8 cellular contexts compared by ENCODE assay signal in genomic region chr12:28998662-28999120, GRCh38.
DNase-seq lines count a peak whose midpoint lies in the region; ATAC-seq, FAIRE-seq and TF ChIP-seq lines count a peak whose summit lies in the region.

No MANE protein-coding gene starts in this region.

- H3K9me3 ChIP-seq in heart right ventricle (no peaks in the 10 kb centered on the region), pancreas (no peaks in the 10 kb centered on the region)

- FAIRE-seq in pancreas (lab: Jason Lieb, UNC) = peak; percentile 5

- H3K36me3 ChIP-seq in heart right ventricle (no peaks in the 10 kb centered on the region), pancreas (no peaks in the 10 kb centered on the region)

- ATAC-seq in heart right ventricle (peak in 3 of 8 donors; percentile 33 to 55 (median 37)), Right ventricle myocardium inferior (no peak), pancreas (peak in 3 of 4 donors; percentile 20 to 55 (median 47)), HG03521 (IDR thresholded peaks at IDR 0.05; ENCODE audit: unreplicated experiment) (no peak)

- H3K27ac ChIP-seq in heart right ventricle (no peak overlapping the region), dorsolateral prefrontal cortex (no peak overlapping the region), pancreas (no peak overlapping the region), coronary artery (no peak overlapping the region)

- H3K4me3 ChIP-seq in heart right ventricle (no peak overlapping the region), dorsolateral prefrontal cortex (no peak overlapping the region), pancreas (no peak overlapping the region), coronary artery (no peak overlapping the region)

- intact Hi-C loops in heart right ventricle (cut with DNase I) = loop anchor here in 2 of 10 donors (10.0 kb wide), 2 partner anchors 104 to 1264 kb away; no protein-coding TSS in a partner anchor
- intact Hi-C loops in Right ventricle myocardium inferior (cut with DNase I) = no loop called here
- intact Hi-C loops in dorsolateral prefrontal cortex (cut with DNase I) = no loop called here
- intact Hi-C loops in pancreas (cut with DNase I) = no loop called here

- WGBS in heart right ventricle, 2 donors = 68 to 71% methylated on average over 4 of the region's 4 CpGs
- WGBS in pancreas, 2 donors = 58 to 64% methylated on average over 4 of the region's 4 CpGs

- no peak for DNase-seq in heart right ventricle
- DNase-seq in Right ventricle myocardium inferior (ENCODE audit: missing footprints) = no peak
- peak; percentile 13 for DNase-seq in NCI-H1694 (lab: John Stamatoyannopoulos, UW)
- DNase-seq in dorsolateral prefrontal cortex = peak in 1 of 10 donors; percentile 45
- DNase-seq in pancreas = no peak
- DNase-seq in middle frontal gyrus (ENCODE audit: extremely low spot score, low spot score) = no peak
- DNase-seq in coronary artery (ENCODE audit: low spot score) = no peak

- no peaks in the 10 kb centered on the region for H3K27me3 ChIP-seq in heart right ventricle
- peaks cover 0 to 3% (median 0%) of the 10 kb centered on the region in 45 donors for H3K27me3 ChIP-seq in dorsolateral prefrontal cortex
- peaks cover 0 to 2% (median 0%) of the 10 kb centered on the region in 4 donors for H3K27me3 ChIP-seq in pancreas

- peak in 7 of 9 donors; percentile 38 to 72 (median 55) for TF ChIP-seq CTCF in heart right ventricle (IDR thresholded peaks at IDR 0.05)
- TF ChIP-seq CTCF in dorsolateral prefrontal cortex (IDR thresholded peaks at IDR 0.05 in 54 of 56, conservative IDR thresholded peaks at IDR 0.05 in 2 of 56; ENCODE audit: low read depth in 1 of 56, partially characterized antibody in 56 of 56) = peak in 51 of 56 donors; percentile 13 to 63 (median 43)
- no peak for TF ChIP-seq CTCF in pancreas (IDR thresholded peaks at IDR 0.05)
- TF ChIP-seq CTCF in coronary artery (IDR thresholded peaks at IDR 0.05) = no peak

- H3K4me1 ChIP-seq in heart right ventricle (peaks cover 0 to 19% (median 0%) of the 10 kb centered on the region in 9 donors), pancreas (no peaks in the 10 kb centered on the region)

Comparison
In these comparisons a context has a peak if more than half of its experiments do, and no peak if none do; other contexts are left out.
1. ATAC-seq: peak in pancreas (3 of 4); none in Right ventricle myocardium inferior (single experiment) and HG03521 (single experiment).
2. CTCF ChIP-seq: peak in heart right ventricle (7 of 9) and dorsolateral prefrontal cortex (51 of 56); none in pancreas (0 of 4) and coronary artery (single experiment).